ENCODE assay signal across 8 cellular contexts in genomic region chr1:59367269-59368006, GRCh38.
A peak's percentile ranks its signal among the peaks of the same experiment; 100 is the strongest.
DNase-seq lines count a peak whose midpoint lies in the region; ATAC-seq and TF ChIP-seq lines count a peak whose summit lies in the region.
"Had no signal": no experiment of that assay in that cellular context is flagged by ENCODE, and none has a peak within 500 bp of the region (broad histone marks: within the 10 kb centered on the region; RNA-seq: fewer than 3 reads in every experiment).

No MANE protein-coding gene starts in this region.

- TF ChIP-seq CTCF in epithelial cell of esophagus (IDR thresholded peaks at IDR 0.05; ENCODE audit: insufficient read depth, low read depth, low read length, missing control alignments) (no peak), endothelial cell (IDR thresholded peaks at IDR 0.05; ENCODE audit: unreplicated experiment) (no peak)

- peaks cover 36% of the 10 kb centered on the region for H3K36me3 Mint-ChIP-seq in endothelial cell (ENCODE audit: low read depth, unreplicated experiment)

- H3K9me3 Mint-ChIP-seq in stimulated activated naive CD8-positive, alpha-beta T cell treated with anti-CD3 and anti-CD28 coated beads, Interleukin-15, amount 100 ng/mL, for 72 hours: peaks cover 0 to 12% of the 10 kb centered on the region in 2 donors
- H3K9me3 Mint-ChIP-seq in endothelial cell (ENCODE audit: unreplicated experiment): peaks cover 5% of the 10 kb centered on the region

- H3K4me3 ChIP-seq in epithelial cell of esophagus (ENCODE audit: low read length): no peak overlapping the region
- no peak overlapping the region for H3K4me3 ChIP-seq in mucosa of rectum (ENCODE audit: low read length in 2 of 2)

- H3K4me1 Mint-ChIP-seq in stimulated activated naive CD8-positive, alpha-beta T cell treated with anti-CD3 and anti-CD28 coated beads, Interleukin-15, amount 100 ng/mL, for 72 hours: no peaks in the 10 kb centered on the region
- H3K4me1 Mint-ChIP-seq in endothelial cell (ENCODE audit: unreplicated experiment): no peaks in the 10 kb centered on the region

- no peak overlapping the region for H3K4me3 Mint-ChIP-seq in stimulated activated naive CD8-positive, alpha-beta T cell treated with anti-CD3 and anti-CD28 coated beads, Interleukin-15, amount 100 ng/mL, for 72 hours
- H3K4me3 Mint-ChIP-seq in endothelial cell (ENCODE audit: unreplicated experiment): no peak overlapping the region

- no peak for ATAC-seq in stimulated activated naive CD8-positive, alpha-beta T cell treated with anti-CD3 and anti-CD28 coated beads, Interleukin-15, amount 100 ng/mL, for 72 hours

- H3K9me3 ChIP-seq in mucosa of rectum (ENCODE audit: control insufficient read depth in 2 of 2, low read length in 2 of 2): no peaks in the 10 kb centered on the region

- H3K27me3 Mint-ChIP-seq in stimulated activated naive CD8-positive, alpha-beta T cell treated with anti-CD3 and anti-CD28 coated beads, Interleukin-15, amount 100 ng/mL, for 72 hours: no peaks in the 10 kb centered on the region
- H3K27me3 Mint-ChIP-seq in endothelial cell (ENCODE audit: unreplicated experiment): peaks cover 1% of the 10 kb centered on the region

- H3K27ac Mint-ChIP-seq in stimulated activated naive CD8-positive, alpha-beta T cell treated with anti-CD3 and anti-CD28 coated beads, Interleukin-15, amount 100 ng/mL, for 72 hours: no peak overlapping the region
- no peak overlapping the region for H3K27ac Mint-ChIP-seq in endothelial cell (ENCODE audit: unreplicated experiment)

- H3K27me3 ChIP-seq in mucosa of rectum (ENCODE audit: control insufficient read depth in 2 of 2, insufficient read depth in 2 of 2, low read length in 2 of 2): no peaks in the 10 kb centered on the region

- peak overlapping the region; percentile 52 to 71 for H3K27ac ChIP-seq in mucosa of rectum (ENCODE audit: low read depth in 2 of 2, low read length in 2 of 2)

- DNase-seq in NOMO-1 (lab: John Stamatoyannopoulos, UW; ENCODE audit: unreplicated experiment in 2 of 2) (peak; percentile 51 to 79), epithelial cell of esophagus (ENCODE audit: low read depth) (peak; percentile 24), C1 segment of cervical spinal cord (lab: John Stamatoyannopoulos, UW) (no peak), endothelial cell (ENCODE audit: low spot score) (no peak), RPMI8226 (no peak)
- no peak for DNase-seq in stimulated activated naive CD8-positive, alpha-beta T cell treated with anti-CD3 and anti-CD28 coated beads, Interleukin-15, amount 100 ng/mL, for 72 hours
- DNase-seq: amygdala had no signal

- H3K4me1 ChIP-seq in mucosa of rectum (ENCODE audit: control insufficient read depth in 2 of 2, insufficient read depth in 2 of 2, low read length in 2 of 2): peaks cover 2 to 5% of the 10 kb centered on the region in 2 donors

- H3K9ac ChIP-seq in mucosa of rectum (ENCODE audit: low read depth in 1 of 2, low read length in 2 of 2): no peak overlapping the region

- no peaks in the 10 kb centered on the region for H3K36me3 ChIP-seq in mucosa of rectum (ENCODE audit: control insufficient read depth in 2 of 2, insufficient read depth in 2 of 2, low read length in 2 of 2)

Comparison
In these comparisons a context has a peak if more than half of its experiments do, and no peak if none do; other contexts are left out.
1. DNase-seq: peak in NOMO-1 (2 of 2) and epithelial cell of esophagus (single experiment); none in stimulated activated naive CD8-positive, alpha-beta T cell treated with anti-CD3 and anti-CD28 coated beads, Interleukin-15, amount 100 ng/mL, for 72 hours (0 of 2), C1 segment of cervical spinal cord (0 of 14), endothelial cell (single experiment) and RPMI8226 (single experiment).